ENCODE assay signal across 13 cellular contexts in genomic region chr12:51869490-51869865, GRCh38. TPM values are rescaled to one million over a fixed set of nuclear protein-coding genes. Genes with fewer than 3 reads are reported as not detected.
DNase-seq lines count a peak whose midpoint lies in the region; ATAC-seq and TF ChIP-seq lines count a peak whose summit lies in the region.
"Had no signal": no experiment of that assay in that cellular context is flagged by ENCODE, and none has a peak within 500 bp of the region (broad histone marks: within the 10 kb centered on the region; RNA-seq: fewer than 3 reads in every experiment).

No MANE protein-coding gene starts in this region.

- TF ChIP-seq CTCF in BE2C (IDR thresholded peaks at IDR 0.05; ENCODE audit: low read depth, low read length): no peak

- intact Hi-C loops in right cardiac atrium (cut with DNase I): no loop called here

- no peak overlapping the region for H2BK5ac ChIP-seq in trophoblast cell (ENCODE audit: low read depth, low read length, poor library complexity)

- peak overlapping the region; percentile 38 for H4K91ac ChIP-seq in trophoblast cell (ENCODE audit: low read depth, low read length)

- H3K4me1 ChIP-seq in BE2C (peaks cover 14% of the 10 kb centered on the region), right cardiac atrium (ENCODE audit: control insufficient read depth, insufficient read depth, low read length) (peaks cover 3% of the 10 kb centered on the region), trophoblast cell (ENCODE audit: control insufficient read depth in 1 of 2, insufficient read depth in 2 of 2, low read length in 2 of 2) (peaks cover 33 to 39% of the 10 kb centered on the region in 2 experiments), Karpas-422 (ENCODE audit: low read length) (no peaks in the 10 kb centered on the region)

- no peaks in the 10 kb centered on the region for H3K36me3 ChIP-seq in BE2C
- H3K36me3 ChIP-seq in trophoblast cell (ENCODE audit: control insufficient read depth in 1 of 2, insufficient read depth in 2 of 2, low read length in 2 of 2): no peaks in the 10 kb centered on the region
- no peaks in the 10 kb centered on the region for H3K36me3 ChIP-seq in Karpas-422 (ENCODE audit: insufficient read depth, low read length)
- H3K36me3 ChIP-seq: neutrophil had no signal

- ATAC-seq in SK-N-SH treated with all-trans-retinoic acid at 6 μM for 48 hours: peak; percentile 15; the same call in 2 of the 3 replicates
- peak in 1 of 2 donors; percentile 6 for ATAC-seq in right cardiac atrium

- H3K18ac ChIP-seq in trophoblast cell (ENCODE audit: low read length): peak overlapping the region; percentile 28

- no peaks in the 10 kb centered on the region for H4K20me1 ChIP-seq in Karpas-422 (ENCODE audit: insufficient read depth, low read depth, low read length)

- H3K27ac ChIP-seq in right cardiac atrium (ENCODE audit: low read length) (no peak overlapping the region), trophoblast cell (ENCODE audit: low read depth, low read length) (peak overlapping the region; percentile 1), Karpas-422 (ENCODE audit: low read length) (no peak overlapping the region)
- H3K27ac ChIP-seq: neutrophil, PC-9 had no signal

- H2BK120ac ChIP-seq in trophoblast cell (ENCODE audit: insufficient read depth, low read length, poor library complexity): peak overlapping the region; percentile 3

- no peaks in the 10 kb centered on the region for H3K9me2 ChIP-seq in Karpas-422 (replicated peaks; ENCODE audit: insufficient read depth, low read length)

- H4K8ac ChIP-seq in trophoblast cell (ENCODE audit: low read depth, low read length): peak overlapping the region; percentile 6

- H3K4me2 ChIP-seq in trophoblast cell (ENCODE audit: low read length) (peak overlapping the region; percentile 94), Karpas-422 (ENCODE audit: low read depth, low read length, poor library complexity, severe bottlenecking) (no peak overlapping the region)
- H3K4me2 ChIP-seq: PC-9 had no signal

- H3K23ac ChIP-seq in trophoblast cell (ENCODE audit: low read length): no peak overlapping the region

- peaks cover 27% of the 10 kb centered on the region for H3K79me1 ChIP-seq in trophoblast cell (ENCODE audit: low read length)

- peak overlapping the region; percentile 1 for H3K4ac ChIP-seq in trophoblast cell (ENCODE audit: low read depth, low read length)

- no peaks in the 10 kb centered on the region for H3K9me3 ChIP-seq in BE2C
- no peaks in the 10 kb centered on the region for H3K9me3 ChIP-seq in right cardiac atrium (ENCODE audit: control insufficient read depth, low read length)
- no peaks in the 10 kb centered on the region for H3K9me3 ChIP-seq in trophoblast cell (ENCODE audit: insufficient read depth, low read depth, low read length)
- H3K9me3 ChIP-seq in Karpas-422 (ENCODE audit: low read length): no peaks in the 10 kb centered on the region
- H3K9me3 ChIP-seq: neutrophil had no signal

- H3K4me3 ChIP-seq in BE2C (ENCODE audit: low read depth, low read length) (peak overlapping the region; percentile 73), right cardiac atrium (ENCODE audit: low read length) (peak overlapping the region; percentile 25), trophoblast cell (ENCODE audit: low read depth, low read length) (no peak overlapping the region), Karpas-422 (ENCODE audit: low read length) (no peak overlapping the region)
- H3K4me3 ChIP-seq: PC-9 had no signal

- DNase-seq in BE2C (no peak), right cardiac atrium (no peak), trophoblast cell (no peak), NCI-H748 treated with DMSO at 0.1 percent for 48 hours (lab: John Stamatoyannopoulos, UW) (no peak), activated T-cell treated with anti-CD3 and anti-CD28 coated beads for 4 hours (no peak), Karpas-422 (no peak), LoVo (ENCODE audit: low spot score) (no peak)
- DNase-seq: activated CD4-positive, alpha-beta T cell treated with anti-CD3 and anti-CD28 coated beads for 1 hour; activated naive CD4-positive, alpha-beta T cell; PC-9 had no signal

- H3K79me2 ChIP-seq in trophoblast cell (ENCODE audit: control insufficient read depth, insufficient read depth, low read length, poor library complexity) (no peaks in the 10 kb centered on the region), Karpas-422 (ENCODE audit: low read length) (no peaks in the 10 kb centered on the region)

- WGBS in right cardiac atrium: 22% methylated on average over 20 of the region's 20 CpGs
- WGBS in trophoblast cell (ENCODE audit: extremely low coverage, insufficient coverage, insufficient read length): no CpG with 5 or more reads among the region's 20 CpGs

- H2AK5ac ChIP-seq in trophoblast cell (ENCODE audit: low read length): peak overlapping the region; percentile 42

- H3K14ac ChIP-seq in trophoblast cell (ENCODE audit: low read length): peak overlapping the region; percentile 22

- H2BK12ac ChIP-seq in trophoblast cell (ENCODE audit: low read length): peak overlapping the region; percentile 70

- no peak overlapping the region for H3K9ac ChIP-seq in trophoblast cell (ENCODE audit: low read length)
- H3K9ac ChIP-seq in Karpas-422 (ENCODE audit: low read length): no peak overlapping the region

- no peak overlapping the region for H4K12ac ChIP-seq in trophoblast cell (ENCODE audit: low read depth, low read length)

- H3K27me3 ChIP-seq in BE2C: no peaks in the 10 kb centered on the region
- no peaks in the 10 kb centered on the region for H3K27me3 ChIP-seq in right cardiac atrium (ENCODE audit: control insufficient read depth, insufficient read depth)
- H3K27me3 ChIP-seq in trophoblast cell (ENCODE audit: insufficient read depth, low read length): no peaks in the 10 kb centered on the region
- H3K27me3 ChIP-seq in Karpas-422 (ENCODE audit: low read length): no peaks in the 10 kb centered on the region

- H2AFZ ChIP-seq in trophoblast cell (ENCODE audit: insufficient read depth, low read length, poor library complexity) (peak overlapping the region; percentile 21), Karpas-422 (ENCODE audit: low read length) (no peak overlapping the region)
- H2AFZ ChIP-seq: PC-9 had no signal

TF ChIP-seq in SK-N-SH treated with all-trans-retinoic acid at 6 μM for 48 hours, 23 proteins besides CTCF, POLR2A, EP300 and RAD21 (continues in another document):
- no peak for TF ChIP-seq BACH2 (CRISPR knock-in tag; IDR thresholded peaks at IDR 0.05; ENCODE audit: borderline replicate concordance)
- no peak for TF ChIP-seq ZNF70 (CRISPR knock-in tag; IDR thresholded peaks at IDR 0.05)
- TF ChIP-seq POU6F1 (CRISPR knock-in tag; IDR thresholded peaks at IDR 0.05; ENCODE audit: borderline replicate concordance, low read depth): no peak
- TF ChIP-seq GLIS3 (CRISPR knock-in tag; IDR thresholded peaks at IDR 0.05): no peak
- TF ChIP-seq TCF4 (CRISPR knock-in tag; IDR thresholded peaks at IDR 0.05; ENCODE audit: borderline replicate concordance): no peak
- no peak for TF ChIP-seq CREB5 (CRISPR knock-in tag; IDR thresholded peaks at IDR 0.05; ENCODE audit: low read depth)
- no peak for TF ChIP-seq ZFP3 (CRISPR knock-in tag; IDR thresholded peaks at IDR 0.05)
- no peak for TF ChIP-seq ISL1 (CRISPR knock-in tag; IDR thresholded peaks at IDR 0.05)
- TF ChIP-seq ZNF565 (CRISPR knock-in tag; conservative IDR thresholded peaks at IDR 0.05; ENCODE audit: low read depth): no peak
- no peak for TF ChIP-seq TOX (CRISPR knock-in tag; IDR thresholded peaks at IDR 0.05; ENCODE audit: borderline replicate concordance)
- no peak for TF ChIP-seq ZC3H10 (CRISPR knock-in tag; IDR thresholded peaks at IDR 0.05)
- no peak for TF ChIP-seq CSDC2 (CRISPR knock-in tag; IDR thresholded peaks at IDR 0.05)
- no peak for TF ChIP-seq ESRRG (CRISPR knock-in tag; IDR thresholded peaks at IDR 0.05)

RNA-seq across cellular contexts. Expression of gene ANKRD33, which starts 18.4 kb away (rescaled TPM):
- not detected for polyA plus RNA-seq in BE2C (2012; ENCODE audit: insufficient read depth, insufficient read length, low read depth)
- total RNA-seq in right cardiac atrium: not detected
- not detected for polyA plus RNA-seq in right cardiac atrium
- polyA plus RNA-seq in trophoblast cell (2013): 0.17 and 0.38 TPM in 2 replicates
- not detected in 2 replicates for total RNA-seq in Karpas-422 (2014; rRNA removed; shearing (Covaris generic); ENCODE audit: low replicate concordance)
- total RNA-seq: esophagus mucosa, PC-9 had no signal

RNA-seq across cellular contexts. Expression of gene FIGNL2, which starts 21.0 kb away (rescaled TPM):
- polyA plus RNA-seq in BE2C (2012; ENCODE audit: insufficient read depth, insufficient read length, low read depth): 0.94 TPM
- total RNA-seq in right cardiac atrium: under 1 TPM; 0.25 to 0.39 (median 0.28) TPM
- polyA plus RNA-seq in right cardiac atrium: 0.18 TPM
- 23.9 and 25.0 TPM in 2 replicates for polyA plus RNA-seq in trophoblast cell (2013)
- total RNA-seq in Karpas-422 (2014; rRNA removed; shearing (Covaris generic); ENCODE audit: low replicate concordance): not detected in 2 replicates
- total RNA-seq: PC-9 had no signal

RNA-seq across cellular contexts. Expression of gene ACVRL1, which starts 37.8 kb away (rescaled TPM):
- 68.1 TPM for polyA plus RNA-seq in BE2C (2012; ENCODE audit: insufficient read depth, insufficient read length, low read depth)
- 10 to 100 TPM; 19.8 to 38.8 (median 28.7) TPM for total RNA-seq in right cardiac atrium
- 18.7 TPM for polyA plus RNA-seq in right cardiac atrium
- polyA plus RNA-seq in trophoblast cell (2013): 2.8 and 3.1 TPM in 2 replicates
- not detected in 2 replicates for total RNA-seq in Karpas-422 (2014; rRNA removed; shearing (Covaris generic); ENCODE audit: low replicate concordance)
- total RNA-seq: PC-9 had no signal

Comparison
In these comparisons a context has a peak if more than half of its experiments do, and no peak if none do; other contexts are left out.
1. H3K4me3 ChIP-seq: peak in BE2C (single experiment) and right cardiac atrium (single experiment); none in trophoblast cell (single experiment) and Karpas-422 (single experiment).
2. RNA of gene ACVRL1, which starts 37.8 kb away (total RNA-seq): 19.8 to 38.8 TPM in right cardiac atrium; not detected in Karpas-422; every median in the first group is over 10 times any median in the second.